14 cellular contexts compared by ENCODE assay signal in the genomic region with DNA sequence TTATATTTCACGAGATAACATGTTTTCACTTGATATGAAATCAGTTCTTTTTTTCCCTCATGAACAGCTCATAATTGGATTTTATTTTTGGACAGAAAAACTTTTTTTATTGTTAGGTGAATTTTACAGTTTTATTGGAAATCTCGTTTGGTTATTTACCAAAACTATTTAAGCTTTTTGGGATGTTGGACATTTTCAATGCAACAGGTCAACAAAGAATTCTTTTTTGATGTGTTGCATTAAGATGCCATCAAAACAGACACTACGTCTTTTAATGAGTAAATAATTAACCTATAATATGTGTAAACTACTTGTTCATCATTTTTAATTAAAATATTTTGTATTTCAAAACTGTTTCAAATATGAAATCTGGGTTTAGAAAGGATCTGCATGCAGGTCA. TPM values are rescaled to one million over a fixed set of nuclear protein-coding genes. Genes with fewer than 3 reads are reported as not detected.
DNase-seq lines count a peak whose midpoint lies in the region; ATAC-seq, FAIRE-seq and TF ChIP-seq lines count a peak whose summit lies in the region.
"Had no signal": no experiment of that assay in that cellular context is flagged by ENCODE, and none has a peak within 500 bp of the region (broad histone marks: within the 10 kb centered on the region; RNA-seq: fewer than 3 reads in every experiment).

No MANE protein-coding gene starts in this region.

- peaks cover 57% of the 10 kb centered on the region for H3K36me3 Mint-ChIP-seq in stimulated activated naive CD8-positive, alpha-beta T cell treated with anti-CD3 and anti-CD28 coated beads, Interleukin-15, Interleukin-2, amounts not matched to agents 100 ng/mL and 50 ng/mL, for 24 hours (ENCODE audit: low read depth)
- H3K36me3 Mint-ChIP-seq in activated T-helper 17 cell treated with anti-CD3 and anti-CD28 coated beads, Interleukin-2, amount 50 U/mL, for 72 hours (ENCODE audit: low read depth), result peaks cover 95% of the 10 kb centered on the region
- H3K36me3 Mint-ChIP-seq in GM23338 (ENCODE audit: low read depth), result peaks cover 6% of the 10 kb centered on the region; the same call in 2 of the 3 replicates

- peak overlapping the region; percentile 74 for H3K4me2 ChIP-seq in keratinocyte (ENCODE audit: control insufficient read depth, extremely low read depth, insufficient read depth, low read depth, low read length)
- no peak overlapping the region for H3K4me2 ChIP-seq in GM23338

- no peaks in the 10 kb centered on the region for H3K27me3 Mint-ChIP-seq in stimulated activated naive CD8-positive, alpha-beta T cell treated with anti-CD3 and anti-CD28 coated beads, Interleukin-15, Interleukin-2, amounts not matched to agents 100 ng/mL and 50 ng/mL, for 24 hours
- H3K27me3 Mint-ChIP-seq in activated T-helper 17 cell treated with anti-CD3 and anti-CD28 coated beads, Interleukin-2, amount 50 U/mL, for 72 hours, result no peaks in the 10 kb centered on the region
- H3K27me3 Mint-ChIP-seq in GM23338 (ENCODE audit: insufficient read depth, low read depth, poor library complexity), result peaks cover 6% of the 10 kb centered on the region

- peak overlapping the region in 1 of 3 experiments; percentile 29 for H3K4me3 ChIP-seq in keratinocyte (ENCODE audit: control insufficient read depth in 2 of 3, extremely low read depth in 1 of 3, insufficient read depth in 2 of 3, low read depth in 1 of 3, low read length in 3 of 3)
- no peak overlapping the region for H3K4me3 ChIP-seq in thyroid gland (replicated peaks in 1 of 3)
- no peak overlapping the region for H3K4me3 ChIP-seq in GM23338
- H3K4me3 ChIP-seq: SK-N-MC had no signal

- H3K4me1 ChIP-seq in keratinocyte (ENCODE audit: control insufficient read depth, extremely low read depth, insufficient read depth, low read length), result peaks cover 36% of the 10 kb centered on the region
- H3K4me1 ChIP-seq in thyroid gland, result peaks cover 37 to 42% of the 10 kb centered on the region in 2 donors
- H3K4me1 ChIP-seq in GM23338 (ENCODE audit: insufficient read depth), result peaks cover 43% of the 10 kb centered on the region

- no peaks in the 10 kb centered on the region for H3K27me3 ChIP-seq in keratinocyte (ENCODE audit: control insufficient read depth, extremely low read depth, insufficient read depth, low read length)
- no peaks in the 10 kb centered on the region for H3K27me3 ChIP-seq in thyroid gland
- no peaks in the 10 kb centered on the region for H3K27me3 ChIP-seq in GM23338 (ENCODE audit: insufficient read depth)
- H3K27me3 ChIP-seq: brain microvascular endothelial cell had no signal

- H3K9me3 ChIP-seq in keratinocyte (ENCODE audit: control insufficient read depth, low read depth, low read length) (no peaks in the 10 kb centered on the region), thyroid gland (no peaks in the 10 kb centered on the region)

- peak overlapping the region; percentile 66 for H3K4me3 Mint-ChIP-seq in stimulated activated naive CD8-positive, alpha-beta T cell treated with anti-CD3 and anti-CD28 coated beads, Interleukin-15, Interleukin-2, amounts not matched to agents 100 ng/mL and 50 ng/mL, for 24 hours
- peak overlapping the region; percentile 99 for H3K4me3 Mint-ChIP-seq in activated T-helper 17 cell treated with anti-CD3 and anti-CD28 coated beads, Interleukin-2, amount 50 U/mL, for 72 hours
- no peak overlapping the region for H3K4me3 Mint-ChIP-seq in GM23338

- no peak for FAIRE-seq in keratinocyte (lab: Jason Lieb, UNC)
- FAIRE-seq: H1 had no signal

- intact Hi-C loops in thyroid gland (cut with DNase I), result loop anchor here (5.0 kb wide), 1 partner anchor 37 kb away; no protein-coding TSS in a partner anchor

- dilution Hi-C loops in keratinocyte (cut with MboI; ENCODE audit: extremely low pct_ligation_motif_present, low sequenced_read_pairs), result no loop called here

- TF ChIP-seq CTCF in keratinocyte (optimal IDR thresholded peaks at IDR 0.05 in 1 of 3, IDR thresholded peaks at IDR 0.05 in 1 of 3, conservative IDR thresholded peaks at IDR 0.05 in 1 of 3; ENCODE audit: extremely low read depth in 1 of 3, insufficient read depth in 2 of 3, low read length in 3 of 3), result no peak
- TF ChIP-seq CTCF in thyroid gland (IDR thresholded peaks at IDR 0.05), result no peak
- TF ChIP-seq CTCF in GM23338 (conservative IDR thresholded peaks at IDR 0.05; ENCODE audit: low read depth in 2 of 2), result no peak

- H3K9me2 ChIP-seq in GM23338 (ENCODE audit: insufficient read depth), result no peaks in the 10 kb centered on the region

- H4K20me1 ChIP-seq in keratinocyte (ENCODE audit: control insufficient read depth, extremely low read depth, insufficient read depth, low read length), result peaks cover 8% of the 10 kb centered on the region
- H4K20me1 ChIP-seq in GM23338 (replicated peaks; ENCODE audit: insufficient read depth), result peaks cover 29% of the 10 kb centered on the region

- H3K36me3 ChIP-seq in keratinocyte (ENCODE audit: control insufficient read depth in 2 of 2, extremely low read depth in 1 of 2, insufficient read depth in 2 of 2, low read length in 2 of 2) (no peaks in the 10 kb centered on the region), thyroid gland (no peaks in the 10 kb centered on the region), GM23338 (ENCODE audit: insufficient read depth) (no peaks in the 10 kb centered on the region)
- H3K36me3 ChIP-seq: brain microvascular endothelial cell had no signal

- no peak for DNase-seq in stimulated activated naive CD8-positive, alpha-beta T cell treated with anti-CD3 and anti-CD28 coated beads, Interleukin-15, Interleukin-2, amounts not matched to agents 100 U/mL and 50 U/mL, for 24 hours
- DNase-seq in keratinocyte (ENCODE audit: low read depth, low spot score) (no peak), thyroid gland (no peak), GM23338 (ENCODE audit: low spot score) (no peak), NCI-H187 treated with DMSO at 0.1 percent for 48 hours (lab: John Stamatoyannopoulos, UW) (no peak)
- DNase-seq in stimulated activated CD4-positive, alpha-beta T cell treated with anti-CD3 and anti-CD28 coated beads, Interleukin-4, amount 100 ng/mL, for 4 hours, result no peak
- DNase-seq: activated T-cell treated with anti-CD3 and anti-CD28 coated beads, Interleukin-2, amount 50 U/mL, for 48 hours; brain microvascular endothelial cell had no signal

- H3K4me1 Mint-ChIP-seq in stimulated activated naive CD8-positive, alpha-beta T cell treated with anti-CD3 and anti-CD28 coated beads, Interleukin-15, Interleukin-2, amounts not matched to agents 100 ng/mL and 50 ng/mL, for 24 hours (ENCODE audit: low read depth), result peaks cover 68% of the 10 kb centered on the region
- peaks cover 22% of the 10 kb centered on the region for H3K4me1 Mint-ChIP-seq in activated T-helper 17 cell treated with anti-CD3 and anti-CD28 coated beads, Interleukin-2, amount 50 U/mL, for 72 hours
- peaks cover 43% of the 10 kb centered on the region for H3K4me1 Mint-ChIP-seq in GM23338

- TF ChIP-seq POLR2A in thyroid gland (IDR thresholded peaks at IDR 0.05), result no peak

- no peak for ATAC-seq in stimulated activated naive CD8-positive, alpha-beta T cell treated with anti-CD3 and anti-CD28 coated beads, Interleukin-15, Interleukin-2, amounts not matched to agents 100 U/mL and 50 U/mL, for 24 hours
- ATAC-seq in activated T-helper 17 cell treated with anti-CD3 and anti-CD28 coated beads, Interleukin-2, amount 50 U/mL, for 72 hours (replicated peaks), result no peak
- no peak for ATAC-seq in GM23338

- peaks cover 98% of the 10 kb centered on the region for H3K79me2 ChIP-seq in keratinocyte (ENCODE audit: control insufficient read depth, insufficient read depth, low read length)
- H3K79me2 ChIP-seq in GM23338 (replicated peaks; ENCODE audit: insufficient read depth), result peaks cover 100% of the 10 kb centered on the region

- H3K9me1 ChIP-seq in keratinocyte (ENCODE audit: control insufficient read depth, extremely low read depth, insufficient read depth, low read length), result peaks cover 3% of the 10 kb centered on the region

- H3K27ac Mint-ChIP-seq in stimulated activated naive CD8-positive, alpha-beta T cell treated with anti-CD3 and anti-CD28 coated beads, Interleukin-15, Interleukin-2, amounts not matched to agents 100 ng/mL and 50 ng/mL, for 24 hours, result no peak overlapping the region
- no peak overlapping the region for H3K27ac Mint-ChIP-seq in activated T-helper 17 cell treated with anti-CD3 and anti-CD28 coated beads, Interleukin-2, amount 50 U/mL, for 72 hours
- no peak overlapping the region for H3K27ac Mint-ChIP-seq in GM23338

- no peak overlapping the region for H2AFZ ChIP-seq in keratinocyte (ENCODE audit: control insufficient read depth, low read length)
- H2AFZ ChIP-seq in GM23338, result no peak overlapping the region

- WGBS in thyroid gland, 2 donors, result 71 to 73% methylated on average over 3 of the region's 3 CpGs

- no peak overlapping the region for H3K9ac ChIP-seq in keratinocyte (ENCODE audit: control insufficient read depth, extremely low read depth, insufficient read depth, low read length)

- no peaks in the 10 kb centered on the region for H3K9me3 Mint-ChIP-seq in stimulated activated naive CD8-positive, alpha-beta T cell treated with anti-CD3 and anti-CD28 coated beads, Interleukin-15, Interleukin-2, amounts not matched to agents 100 ng/mL and 50 ng/mL, for 24 hours
- H3K9me3 Mint-ChIP-seq in activated T-helper 17 cell treated with anti-CD3 and anti-CD28 coated beads, Interleukin-2, amount 50 U/mL, for 72 hours, result no peaks in the 10 kb centered on the region
- no peaks in the 10 kb centered on the region for H3K9me3 Mint-ChIP-seq in GM23338

- H3K27ac ChIP-seq in keratinocyte (ENCODE audit: control insufficient read depth, insufficient read depth, low read length) (peak overlapping the region; percentile 20), thyroid gland (no peak overlapping the region), GM23338 (ENCODE audit: low read depth) (no peak overlapping the region)
- H3K27ac ChIP-seq: brain microvascular endothelial cell, HL-60, SK-N-MC, VCaP had no signal

- no peaks in the 10 kb centered on the region for H3F3A ChIP-seq in GM23338 (replicated peaks; ENCODE audit: low read depth)

TF ChIP-seq in GM23338, 12 proteins besides CTCF, POLR2A, EP300 and RAD21 (continues in another document):
- no peak for TF ChIP-seq JUNB (IDR thresholded peaks at IDR 0.05; ENCODE audit: unreplicated experiment)

RNA-seq across cellular contexts. Expression of a gene that starts 5.3 kb away (rescaled TPM):
- total RNA-seq in activated T-helper 17 cell treated with anti-CD3 and anti-CD28 coated beads, Interleukin-2, amount 50 U/mL, for 72 hours, result 100 to 1,000 TPM in 1 of 2 donors, 10 to 100 TPM in 1; 85.2 to 181 TPM
- polyA plus RNA-seq in keratinocyte, result 3.5 to 12.9 TPM (median 7.9 TPM) in 3 replicates
- polyA plus RNA-seq in keratinocyte (2011; ENCODE audit: low read depth), result 78.4 TPM
- 7.6 and 7.7 TPM in 2 replicates for polyA plus RNA-seq in keratinocyte (2011; cell fraction: cytosol; rRNA removed)
- 31.9 and 35.6 TPM in 2 replicates for polyA plus RNA-seq in keratinocyte (2011; cell fraction: nucleus; rRNA removed)
- 21.5 and 27.1 TPM in 2 replicates for polyA plus RNA-seq in keratinocyte (2012; ENCODE audit: low replicate concordance)
- polyA minus RNA-seq in keratinocyte, result 36.9 to 48.3 TPM (median 41.4 TPM) in 3 replicates
- polyA minus RNA-seq in keratinocyte (2011; cell fraction: cytosol; rRNA and poly(A)+ RNA removed), result 10.4 TPM
- polyA minus RNA-seq in keratinocyte (2011; cell fraction: nucleus; rRNA and poly(A)+ RNA removed), result 39.3 and 68.7 TPM in 2 replicates
- 100 to 1,000 TPM; 111 to 181 (median 160) TPM for total RNA-seq in thyroid gland
- 43.2 and 50.2 TPM in 2 replicates for total RNA-seq in GM23338 (2014; rRNA removed; shearing (Covaris generic))
- 55.7 and 70.9 TPM in 2 replicates for polyA plus RNA-seq in GM23338 (2016; fragmentation: Nextera tagmentation; extraction: Ambion mirVana)
